Comparison of ENCODE assay signal across 8 cellular contexts in genomic region chr2:120346034-120346666, GRCh38. TPM values are rescaled to one million over a fixed set of nuclear protein-coding genes. Genes with fewer than 3 reads are reported as not detected.
DNase-seq lines count a peak whose midpoint lies in the region; ATAC-seq and TF ChIP-seq lines count a peak whose summit lies in the region.

Gene INHBB (plus strand): TSS chr2:120346136. CDS start chr2:120346189, 53 bp downstream.

- H3K36me3 ChIP-seq in gastroesophageal sphincter = no peaks in the 10 kb centered on the region
- no peaks in the 10 kb centered on the region for H3K36me3 ChIP-seq in rectal smooth muscle tissue (ENCODE audit: control insufficient read depth, insufficient read depth, low read length)
- H3K36me3 ChIP-seq in SJCRH30 = no peaks in the 10 kb centered on the region

- no peak for TF ChIP-seq POLR2A in gastroesophageal sphincter (IDR thresholded peaks at IDR 0.05)

- peak within 1 kb of the TSS; percentile 60 for H3K4me3 Mint-ChIP-seq in T-helper 2 cell treated with Interferon-gamma antibody and Interleukin-4, amounts not matched to agents 5 μg/mL and 100 μg/mL, for 36 hours

- H3K4me3 ChIP-seq in gastroesophageal sphincter (peak within 1 kb of the TSS; percentile 33 to 61), rectal smooth muscle tissue (ENCODE audit: low read length) (peak within 1 kb of the TSS; percentile 56), SJCRH30 (no peak within 1 kb of the TSS)

- H3K4me1 ChIP-seq in gastroesophageal sphincter (peaks cover 0 to 49% (median 35%) of the 10 kb centered on the region in 3 donors), rectal smooth muscle tissue (ENCODE audit: control insufficient read depth, insufficient read depth, low read length) (no peaks in the 10 kb centered on the region), SJCRH30 (no peaks in the 10 kb centered on the region)

- no peak within 1 kb of the TSS for H3K27ac Mint-ChIP-seq in T-helper 2 cell treated with Interferon-gamma antibody and Interleukin-4, amounts not matched to agents 5 μg/mL and 100 μg/mL, for 36 hours

- no peak for TF ChIP-seq CTCF in gastroesophageal sphincter (IDR thresholded peaks at IDR 0.05)

- DNase-seq in DMS 273 (lab: John Stamatoyannopoulos, UW; ENCODE audit: unreplicated experiment) (peak; percentile 63), DMS 273 treated with DMSO at 0.1 percent for 48 hours (lab: John Stamatoyannopoulos, UW) (no peak), SJCRH30 (no peak)
- DNase-seq in T-helper 2 cell treated with Interferon-gamma antibody and Interleukin-4, amounts not matched to agents 5 μg/mL and 100 μg/mL, for 36 hours (ENCODE audit: low spot score) = no peak
- DNase-seq in stimulated activated CD4-positive, alpha-beta T cell treated with anti-CD3 and anti-CD28 coated beads, Interleukin-2, amount 100 ng/mL, for 48 hours = no peak
- no peak for DNase-seq in activated effector memory CD4-positive, alpha-beta T cell treated with Interleukin-2 at 50 U/mL for 16 hours

- H3K9me3 ChIP-seq in gastroesophageal sphincter = no peaks in the 10 kb centered on the region
- no peaks in the 10 kb centered on the region for H3K9me3 ChIP-seq in SJCRH30 (replicated peaks)

- peaks cover 10% of the 10 kb centered on the region for H3K4me1 Mint-ChIP-seq in T-helper 2 cell treated with Interferon-gamma antibody and Interleukin-4, amounts not matched to agents 5 μg/mL and 100 μg/mL, for 36 hours (ENCODE audit: low read depth)

- ATAC-seq in gastroesophageal sphincter = peak; percentile 32

- H3K9ac ChIP-seq in rectal smooth muscle tissue (ENCODE audit: low read length) = no peak within 1 kb of the TSS

- H3K27ac ChIP-seq in gastroesophageal sphincter (peak within 1 kb of the TSS in 3 of 4 donors; percentile 1 to 69 (median 60)), rectal smooth muscle tissue (ENCODE audit: low read depth, low read length) (no peak within 1 kb of the TSS), SJCRH30 (no peak within 1 kb of the TSS)

- no peak for TF ChIP-seq EP300 in gastroesophageal sphincter (IDR thresholded peaks at IDR 0.05)

- H3K36me3 Mint-ChIP-seq in T-helper 2 cell treated with Interferon-gamma antibody and Interleukin-4, amounts not matched to agents 5 μg/mL and 100 μg/mL, for 36 hours (ENCODE audit: low read depth) = peaks cover 4% of the 10 kb centered on the region

- H3K9me3 Mint-ChIP-seq in T-helper 2 cell treated with Interferon-gamma antibody and Interleukin-4, amounts not matched to agents 5 μg/mL and 100 μg/mL, for 36 hours = no peaks in the 10 kb centered on the region

- H3K27me3 Mint-ChIP-seq in T-helper 2 cell treated with Interferon-gamma antibody and Interleukin-4, amounts not matched to agents 5 μg/mL and 100 μg/mL, for 36 hours (ENCODE audit: low read depth) = peaks cover 66% of the 10 kb centered on the region

- H3K27me3 ChIP-seq in gastroesophageal sphincter (peaks cover 95% of the 10 kb centered on the region), rectal smooth muscle tissue (ENCODE audit: control insufficient read depth, insufficient read depth, low read length) (peaks cover 46% of the 10 kb centered on the region), SJCRH30 (no peaks in the 10 kb centered on the region)

- WGBS in gastroesophageal sphincter (ENCODE audit: low coverage in 1 of 2), 2 donors = no CpG with 5 or more reads among the region's 97 CpGs

RNA-seq across cellular contexts. Expression of gene INHBB, which starts in this region (rescaled TPM):
- 1 to 10 TPM in 3 of 4 donors, under 1 TPM in 1; 0.31 to 8.4 (median 3.4) TPM for total RNA-seq in gastroesophageal sphincter
- total RNA-seq in SJCRH30 (2014; rRNA removed; shearing (Covaris generic)) = not detected in 2 replicates

Comparison
In these comparisons a context has a peak if more than half of its experiments do, and no peak if none do; other contexts are left out.
1. H3K27ac ChIP-seq: peak in gastroesophageal sphincter (3 of 4); none in rectal smooth muscle tissue (single experiment) and SJCRH30 (single experiment).